ENCODE assay signal across 23 cellular contexts in genomic region chr5:175243441-175243840, GRCh38.
"Had no signal": no experiment of that assay in that cellular context is flagged by ENCODE, and none has a peak within 500 bp of the region (broad histone marks: within the 10 kb centered on the region; RNA-seq: fewer than 3 reads in every experiment).

No MANE protein-coding gene starts in this region.

- H3K79me2 ChIP-seq: hepatocyte, parathyroid adenoma had no signal

- H3K4me2 ChIP-seq: hepatocyte had no signal

- H3K9me3 Mint-ChIP-seq: type B pancreatic cell had no signal

- ATAC-seq: esophagus mucosa, foreskin keratinocyte, gastroesophageal sphincter, heart left ventricle, left ventricle myocardium superior, lower lobe of right lung, natural killer cell, right lobe of liver had no signal

- H3K36me3 ChIP-seq: gastroesophageal sphincter, heart left ventricle, lower lobe of right lung, right lobe of liver, stomach, tibial artery had no signal

- H3K36me3 Mint-ChIP-seq: natural killer cell, type B pancreatic cell had no signal

- H3K4me3 ChIP-seq: gastroesophageal sphincter, heart left ventricle, hepatocyte, lower lobe of right lung, right lobe of liver, stomach, testis, tibial artery had no signal

- H3K27ac Mint-ChIP-seq: natural killer cell, progenitor cell of endocrine pancreas, type B pancreatic cell had no signal

- H3K9ac ChIP-seq: parathyroid adenoma had no signal

- H3K4me1 Mint-ChIP-seq: natural killer cell had no signal

- H3K27me3 ChIP-seq: foreskin keratinocyte, hepatocyte, right lobe of liver, stomach, testis, tibial artery had no signal

- H3K4me3 Mint-ChIP-seq: natural killer cell, type B pancreatic cell had no signal

- DNase-seq: cerebellar nuclear complex; cortex of kidney; effector CD4-positive, alpha-beta T cell; foreskin keratinocyte; heart left ventricle; left ventricle myocardium superior; lower lobe of right lung; natural killer cell; right lobe of liver; small intestine; stimulated activated CD4-positive, alpha-beta T cell treated with anti-CD3 and anti-CD28 coated beads, Interleukin-15, amount 100 ng/mL, for 24 hours; stimulated activated CD4-positive, alpha-beta T cell treated with anti-CD3 and anti-CD28 coated beads, Interleukin-2, amount 100 ng/mL, for 48 hours; stimulated activated naive CD4-positive, alpha-beta T cell; stomach; testis; tibial artery had no signal

- H3K4me1 ChIP-seq: gastroesophageal sphincter, lower lobe of right lung, parathyroid adenoma, right lobe of liver, testis had no signal

- H3K9me3 ChIP-seq: gastroesophageal sphincter, heart left ventricle, lower lobe of right lung, right lobe of liver, stomach, testis, tibial artery had no signal

- H2AFZ ChIP-seq: hepatocyte, parathyroid adenoma had no signal

- H3K27ac ChIP-seq: epithelial cell of prostate, foreskin keratinocyte, gastroesophageal sphincter, heart left ventricle, hepatocyte, lower lobe of right lung, parathyroid adenoma, right lobe of liver, stomach, testis, tibial artery had no signal
